Comparison of ENCODE assay signal across 8 cellular contexts in genomic region chr6:31736768-31737314, GRCh38. TPM values are rescaled to one million over a fixed set of nuclear protein-coding genes. Genes with fewer than 3 reads are reported as not detected.
DNase-seq lines count a peak whose midpoint lies in the region; ATAC-seq, FAIRE-seq and TF ChIP-seq lines count a peak whose summit lies in the region.

No MANE protein-coding gene starts in this region.

- peak overlapping the region; percentile 99 for H3K9ac ChIP-seq in K562 (ENCODE audit: insufficient read depth in 1 of 2, low read depth in 2 of 2, low read length in 2 of 2)

- H2AFZ ChIP-seq in K562 (ENCODE audit: low read depth, low read length), result peak overlapping the region; percentile 72

- no peaks in the 10 kb centered on the region for H3K27me3 ChIP-seq in K562 (ENCODE audit: control insufficient read depth in 2 of 2, insufficient read depth in 2 of 2, low read length in 2 of 2)
- H3K27me3 ChIP-seq in lower lobe of right lung (ENCODE audit: low read depth), result no peaks in the 10 kb centered on the region
- H3K27me3 ChIP-seq in upper lobe of left lung, result no peaks in the 10 kb centered on the region

- ATAC-seq in K562 (no peak), lower lobe of right lung (no peak), upper lobe of left lung (ENCODE audit: low FRiP score in 2 of 2) (no peak)

- H3K4me3 ChIP-seq in K562 (peak overlapping the region; percentile 77), lower lobe of right lung (peak overlapping the region; percentile 86), upper lobe of left lung (peak overlapping the region; percentile 68 to 93 (median 73))

- no peak for TF ChIP-seq EP300 in K562 (IDR thresholded peaks at IDR 0.05; ENCODE audit: low read length)
- TF ChIP-seq EP300 in upper lobe of left lung (IDR thresholded peaks at IDR 0.05), result no peak

- no peak for DNase-seq in activated T-cell treated with anti-CD3 and anti-CD28 coated beads, Interleukin-2, amount 50 U/mL, for 24 hours
- no peak for DNase-seq in activated T-cell treated with anti-CD3 and anti-CD28 coated beads, Interleukin-2, amount 50 U/mL, for 48 hours
- peak in 1 of 4 experiments; percentile 55 for DNase-seq in K562 (ENCODE audit: extremely low read depth in 1 of 4, low spot score in 3 of 4)
- no peak for DNase-seq in lower lobe of right lung
- peak in 1 of 2 donors; percentile 55 for DNase-seq in upper lobe of left lung
- DNase-seq in pons (ENCODE audit: low spot score), result no peak
- no peak for DNase-seq in superior temporal gyrus (ENCODE audit: extremely low spot score)
- no peak for DNase-seq in HuH-7 (ENCODE audit: low spot score)

- H3K79me2 ChIP-seq in K562 (ENCODE audit: control insufficient read depth, insufficient read depth, low read length), result peaks cover 89% of the 10 kb centered on the region

- H3K36me3 ChIP-seq in K562 (ENCODE audit: control insufficient read depth, insufficient read depth, low read length) (peaks cover 50% of the 10 kb centered on the region), lower lobe of right lung (peaks cover 30% of the 10 kb centered on the region), upper lobe of left lung (peaks cover 15 to 25% (median 24%) of the 10 kb centered on the region in 4 donors)

- BruUV-seq in K562 (replicated peaks; lab: Mats Ljungman, UMichigan), result no TSS peak

- TF ChIP-seq RAD21 in K562 (CRISPR knock-in tag; conservative IDR thresholded peaks at IDR 0.05 in 1 of 2, IDR thresholded peaks at IDR 0.05 in 1 of 2), result no peak

- TF ChIP-seq POLR2A in K562 (conservative IDR thresholded peaks at IDR 0.05) (no peak), upper lobe of left lung (IDR thresholded peaks at IDR 0.05) (no peak)

- CTCF ChIA-PET in K562 (lab: Yijun Ruan, JAX; ENCODE audit: low intra/inter-chr PET ratio), result no interaction called here

- no peaks in the 10 kb centered on the region for H3K27me3 Mint-ChIP-seq in activated T-cell treated with anti-CD3 and anti-CD28 coated beads, Interleukin-2, amount 50 U/mL, for 24 hours

- FAIRE-seq in K562 (lab: Jason Lieb, UNC), result no peak

- H3K27ac Mint-ChIP-seq in activated T-cell treated with anti-CD3 and anti-CD28 coated beads, Interleukin-2, amount 50 U/mL, for 24 hours, result peak overlapping the region; percentile 96

- H3K4me1 ChIP-seq in K562 (replicated peaks in 1 of 2; ENCODE audit: control insufficient read depth in 2 of 2, insufficient read depth in 2 of 2, low read length in 2 of 2), result peaks cover 46 to 54% of the 10 kb centered on the region in 2 experiments
- peaks cover 69% of the 10 kb centered on the region for H3K4me1 ChIP-seq in lower lobe of right lung
- H3K4me1 ChIP-seq in upper lobe of left lung, result peaks cover 58 to 76% (median 63%) of the 10 kb centered on the region in 4 donors

- POLR2A ChIA-PET in K562 (lab: Yijun Ruan, JAX), result interaction anchor here (0.6 to 13.1 kb wide), 26 partner anchors 11 to 348 kb away, joined by 3 to 236 read pairs (median 12); partner anchors contain the start of genes ABHD16A, BAG6, C6orf47 and CSNK2B

- WGBS in K562 (ENCODE audit: insufficient coverage, low coverage, missing lambda C conversion rate), result 16% methylated on average over 10 of the region's 10 CpGs
- 24 to 42% methylated on average over 10 of the region's 10 CpGs for WGBS in upper lobe of left lung, 2 donors

- no peaks in the 10 kb centered on the region for H3K9me1 ChIP-seq in K562 (ENCODE audit: control insufficient read depth, insufficient read depth, low read length)

- H3K27ac ChIP-seq in K562 (ENCODE audit: extremely low read depth, low read depth, low read length) (peak overlapping the region; percentile 95), lower lobe of right lung (peak overlapping the region; percentile 93), upper lobe of left lung (peak overlapping the region; percentile 90 to 99 (median 98))

- peaks cover 66% of the 10 kb centered on the region for H3K36me3 Mint-ChIP-seq in activated T-cell treated with anti-CD3 and anti-CD28 coated beads, Interleukin-2, amount 50 U/mL, for 24 hours (ENCODE audit: low read depth)

- peaks cover 24% of the 10 kb centered on the region for H4K20me1 ChIP-seq in K562 (replicated peaks; ENCODE audit: control insufficient read depth, insufficient read depth, low read length)

- no peaks in the 10 kb centered on the region for H3K9me3 ChIP-seq in K562 (replicated peaks; ENCODE audit: control insufficient read depth, insufficient read depth, low read depth, low read length)
- H3K9me3 ChIP-seq in lower lobe of right lung, result no peaks in the 10 kb centered on the region
- H3K9me3 ChIP-seq in upper lobe of left lung, result no peaks in the 10 kb centered on the region

- in situ Hi-C loops in K562 (cut with MboI), result no loop called here

- TF ChIP-seq CTCF in K562 (IDR thresholded peaks at IDR 0.05 in 2 of 3, conservative IDR thresholded peaks at IDR 0.05 in 1 of 3; ENCODE audit: insufficient read depth in 2 of 3, low read depth in 1 of 3, low read length in 3 of 3) (no peak), lower lobe of right lung (IDR thresholded peaks at IDR 0.05) (no peak), upper lobe of left lung (IDR thresholded peaks at IDR 0.05) (no peak)

- H3K4me2 ChIP-seq in K562 (ENCODE audit: insufficient read depth, low read length), result peak overlapping the region; percentile 100

- peak overlapping the region; percentile 98 for H3K4me3 Mint-ChIP-seq in activated T-cell treated with anti-CD3 and anti-CD28 coated beads, Interleukin-2, amount 50 U/mL, for 24 hours

- peaks cover 71% of the 10 kb centered on the region for H3K4me1 Mint-ChIP-seq in activated T-cell treated with anti-CD3 and anti-CD28 coated beads, Interleukin-2, amount 50 U/mL, for 24 hours (ENCODE audit: low read depth)

- intact Hi-C loops in K562 (cut with micrococcal nuclease) (loop anchor here (10.0 kb wide), 1 partner anchor 238 kb away; the partner anchor contains the start of gene DXO), lower lobe of right lung (cut with DNase I) (loop anchor here (10.0 kb wide), 1 partner anchor 98 kb away; no protein-coding TSS in a partner anchor)

- no peaks in the 10 kb centered on the region for H3K9me3 Mint-ChIP-seq in activated T-cell treated with anti-CD3 and anti-CD28 coated beads, Interleukin-2, amount 50 U/mL, for 24 hours

RNA-seq across cellular contexts. Expression of gene CLIC1, which starts 0.5 kb away (rescaled TPM):
- 323 and 864 TPM in 2 replicates for total RNA-seq in K562 (2011; cell fraction: chromatin; rRNA removed; ENCODE audit: low replicate concordance)
- total RNA-seq in K562 (2011; cell fraction: nucleolus; rRNA removed), result 1,156 and 1,371 TPM in 2 replicates
- total RNA-seq in K562 (2011; cell fraction: nucleoplasm; rRNA removed), result 762 and 847 TPM in 2 replicates
- total RNA-seq in K562 (2014; rRNA removed), result 1,815 and 2,459 TPM in 2 replicates
- total RNA-seq in K562 (2014; rRNA removed; fragmentation: Illumina TruSeq; extraction: Trizol), result 1,777 and 1,808 TPM in 2 replicates
- total RNA-seq in K562 (2015; rRNA removed; fragmentation: Illumina TruSeq; extraction: Trizol), result 1,968 and 1,998 TPM in 2 replicates
- 1,487 and 1,494 TPM in 2 replicates for total RNA-seq in K562 (2021)
- 1,850 and 2,419 TPM in 2 replicates for polyA plus RNA-seq in K562 (2011; rRNA removed)
- polyA plus RNA-seq in K562 (2011; cell fraction: cytosol; rRNA removed), result 2,072 and 2,650 TPM in 2 replicates
- polyA plus RNA-seq in K562 (2011; cell fraction: nucleus; rRNA removed), result 706 and 710 TPM in 2 replicates
- 1,359 and 2,108 TPM in 2 replicates for polyA plus RNA-seq in K562 (2012)
- 2,238 and 2,336 TPM in 2 replicates for polyA plus RNA-seq in K562 (2014; fragmentation: Illumina TruSeq; extraction: Trizol)
- polyA plus RNA-seq in K562 (2014; fragmentation: Nextera tagmentation; extraction: Ambion mirVana), result 1,000 to 10,000 TPM; 1,267 to 1,594 TPM
- polyA plus RNA-seq in K562 (2014; rRNA removed), result 1,650 and 1,824 TPM in 2 replicates
- polyA minus RNA-seq in K562 (2011; rRNA and poly(A)+ RNA removed), result 1,034 and 1,248 TPM in 2 replicates
- polyA minus RNA-seq in K562 (2011; cell fraction: cytosol; rRNA and poly(A)+ RNA removed), result 611 and 812 TPM in 2 replicates
- 223 and 327 TPM in 2 replicates for polyA minus RNA-seq in K562 (2011; cell fraction: nucleus; rRNA and poly(A)+ RNA removed)
- total RNA-seq in lower lobe of right lung, result 310 TPM
- total RNA-seq in upper lobe of left lung, result 100 to 1,000 TPM; 138 to 497 (median 277) TPM

RNA-seq across cellular contexts. Expression of gene MSH5, which starts 3.0 kb away (rescaled TPM):
- total RNA-seq in K562 (2011; cell fraction: chromatin; rRNA removed; ENCODE audit: low replicate concordance), result 1,865 and 2,284 TPM in 2 replicates
- total RNA-seq in K562 (2011; cell fraction: nucleolus; rRNA removed), result 827 and 897 TPM in 2 replicates
- 1,204 and 1,437 TPM in 2 replicates for total RNA-seq in K562 (2011; cell fraction: nucleoplasm; rRNA removed)
- total RNA-seq in K562 (2014; rRNA removed) (21.1 and 34.7 TPM in 2 replicates), K562 (2014; rRNA removed; fragmentation: Illumina TruSeq; extraction: Trizol) (46.6 and 47.6 TPM in 2 replicates), K562 (2015; rRNA removed; fragmentation: Illumina TruSeq; extraction: Trizol) (34.3 and 37.9 TPM in 2 replicates), K562 (2021) (75.4 and 82.7 TPM in 2 replicates), lower lobe of right lung (14.9 TPM), upper lobe of left lung (10 to 100 TPM in 4 of 6 donors, 1 to 10 TPM in 2; 7.3 to 52.4 (median 13.1) TPM)
- polyA plus RNA-seq in K562 (2011; rRNA removed) (104 and 202 TPM in 2 replicates), K562 (2014; fragmentation: Illumina TruSeq; extraction: Trizol) (52.5 and 52.8 TPM in 2 replicates), K562 (2014; fragmentation: Nextera tagmentation; extraction: Ambion mirVana) (10 to 100 TPM; 12.5 to 14.0 TPM), K562 (2014; rRNA removed) (80.2 and 84.7 TPM in 2 replicates)
- 42.0 and 70.8 TPM in 2 replicates for polyA plus RNA-seq in K562 (2011; cell fraction: cytosol; rRNA removed)
- polyA plus RNA-seq in K562 (2011; cell fraction: nucleus; rRNA removed), result 1,103 and 1,564 TPM in 2 replicates
- 30.9 and 84.7 TPM in 2 replicates for polyA plus RNA-seq in K562 (2012)
- polyA minus RNA-seq in K562 (2011; rRNA and poly(A)+ RNA removed), result 112 and 145 TPM in 2 replicates
- 40.0 and 59.2 TPM in 2 replicates for polyA minus RNA-seq in K562 (2011; cell fraction: cytosol; rRNA and poly(A)+ RNA removed)
- polyA minus RNA-seq in K562 (2011; cell fraction: nucleus; rRNA and poly(A)+ RNA removed), result 239 and 424 TPM in 2 replicates

RNA-seq across cellular contexts. Expression of gene DDAH2, which starts 7.7 kb away (rescaled TPM):
- 32.6 and 90.1 TPM in 2 replicates for total RNA-seq in K562 (2011; cell fraction: chromatin; rRNA removed; ENCODE audit: low replicate concordance)
- 71.7 and 82.4 TPM in 2 replicates for total RNA-seq in K562 (2011; cell fraction: nucleolus; rRNA removed)
- 58.1 and 66.3 TPM in 2 replicates for total RNA-seq in K562 (2011; cell fraction: nucleoplasm; rRNA removed)
- total RNA-seq in K562 (2014; rRNA removed), result 45.4 and 59.1 TPM in 2 replicates
- 10.6 and 12.7 TPM in 2 replicates for total RNA-seq in K562 (2014; rRNA removed; fragmentation: Illumina TruSeq; extraction: Trizol)
- 32.3 and 34.6 TPM in 2 replicates for total RNA-seq in K562 (2015; rRNA removed; fragmentation: Illumina TruSeq; extraction: Trizol)
- total RNA-seq in K562 (2021), result 31.4 and 36.3 TPM in 2 replicates
- polyA plus RNA-seq in K562 (2011; rRNA removed), result 21.4 and 30.4 TPM in 2 replicates
- polyA plus RNA-seq in K562 (2011; cell fraction: cytosol; rRNA removed), result 43.7 and 63.5 TPM in 2 replicates
- 124 and 167 TPM in 2 replicates for polyA plus RNA-seq in K562 (2011; cell fraction: nucleus; rRNA removed)
- 54.5 and 69.9 TPM in 2 replicates for polyA plus RNA-seq in K562 (2012)
- 15.6 and 29.3 TPM in 2 replicates for polyA plus RNA-seq in K562 (2014; fragmentation: Illumina TruSeq; extraction: Trizol)
- polyA plus RNA-seq in K562 (2014; fragmentation: Nextera tagmentation; extraction: Ambion mirVana), result 1 to 10 TPM; 1.8 to 3.4 TPM
- polyA plus RNA-seq in K562 (2014; rRNA removed), result 36.2 and 42.1 TPM in 2 replicates
- 3.4 and 4.6 TPM in 2 replicates for polyA minus RNA-seq in K562 (2011; rRNA and poly(A)+ RNA removed)
- 9.1 and 12.9 TPM in 2 replicates for polyA minus RNA-seq in K562 (2011; cell fraction: cytosol; rRNA and poly(A)+ RNA removed)
- polyA minus RNA-seq in K562 (2011; cell fraction: nucleus; rRNA and poly(A)+ RNA removed), result 21.1 and 26.4 TPM in 2 replicates
- 67.0 TPM for total RNA-seq in lower lobe of right lung
- total RNA-seq in upper lobe of left lung, result 100 to 1,000 TPM in 2 of 6 donors, 10 to 100 TPM in 4; 46.6 to 157 (median 83.7) TPM

RNA-seq across cellular contexts. Expression of gene MPIG6B, which starts 13.7 kb away (rescaled TPM):
- total RNA-seq in K562 (2011; cell fraction: chromatin; rRNA removed; ENCODE audit: low replicate concordance), result 0.23 and 0.79 TPM in 2 replicates
- total RNA-seq in K562 (2011; cell fraction: nucleolus; rRNA removed), result 0.79 and 0.83 TPM in 2 replicates
- 0.73 and 1.4 TPM in 2 replicates for total RNA-seq in K562 (2011; cell fraction: nucleoplasm; rRNA removed)
- total RNA-seq in K562 (2014; rRNA removed) (0.45 TPM in 1 of 2 replicates, not detected in the other), K562 (2014; rRNA removed; fragmentation: Illumina TruSeq; extraction: Trizol) (0.11 and 0.13 TPM in 2 replicates), K562 (2015; rRNA removed; fragmentation: Illumina TruSeq; extraction: Trizol) (0.14 TPM in 1 of 2 replicates, not detected in the other), K562 (2021) (0.47 and 0.75 TPM in 2 replicates), lower lobe of right lung (2.6 TPM), upper lobe of left lung (1 to 10 TPM in 3 of 6 donors, under 1 TPM in 2, not detected in 1; 0.30 to 4.1 (median 1.2) TPM)
- polyA plus RNA-seq in K562 (2011; rRNA removed) (0.24 and 0.30 TPM in 2 replicates), K562 (2014; fragmentation: Illumina TruSeq; extraction: Trizol) (0.75 and 0.77 TPM in 2 replicates), K562 (2014; fragmentation: Nextera tagmentation; extraction: Ambion mirVana) (under 1 TPM; 0.15 to 0.32 TPM), K562 (2014; rRNA removed) (0.27 and 1.2 TPM in 2 replicates)
- 0.36 and 0.44 TPM in 2 replicates for polyA plus RNA-seq in K562 (2011; cell fraction: cytosol; rRNA removed)
- polyA plus RNA-seq in K562 (2011; cell fraction: nucleus; rRNA removed), result 0.80 and 2.1 TPM in 2 replicates
- polyA plus RNA-seq in K562 (2012), result 0.73 and 1.2 TPM in 2 replicates
- 0.18 TPM in 1 of 2 replicates, not detected in the other for polyA minus RNA-seq in K562 (2011; rRNA and poly(A)+ RNA removed)
- polyA minus RNA-seq in K562 (2011; cell fraction: cytosol; rRNA and poly(A)+ RNA removed), result 0.48 TPM in 1 of 2 replicates, not detected in the other
- 0.33 and 0.40 TPM in 2 replicates for polyA minus RNA-seq in K562 (2011; cell fraction: nucleus; rRNA and poly(A)+ RNA removed)

RNA-seq across cellular contexts. Expression of gene LY6G6C, which starts 15.3 kb away (rescaled TPM):
- 2.3 and 4.9 TPM in 2 replicates for total RNA-seq in K562 (2011; cell fraction: chromatin; rRNA removed; ENCODE audit: low replicate concordance)
- total RNA-seq in K562 (2011; cell fraction: nucleolus; rRNA removed), result 1.8 and 2.0 TPM in 2 replicates
- 3.0 and 6.3 TPM in 2 replicates for total RNA-seq in K562 (2011; cell fraction: nucleoplasm; rRNA removed)
- total RNA-seq in K562 (2014; rRNA removed) (not detected in 2 replicates), K562 (2014; rRNA removed; fragmentation: Illumina TruSeq; extraction: Trizol) (not detected in 2 replicates), K562 (2015; rRNA removed; fragmentation: Illumina TruSeq; extraction: Trizol) (not detected in 2 replicates), K562 (2021) (0.20 TPM in 1 of 2 replicates, not detected in the other), lower lobe of right lung (not detected), upper lobe of left lung (under 1 TPM in 1 of 6 donors, not detected in 5; 0.23 TPM)
- polyA plus RNA-seq in K562 (2011; rRNA removed) (0.20 and 0.35 TPM in 2 replicates), K562 (2014; fragmentation: Illumina TruSeq; extraction: Trizol) (0.33 TPM in 1 of 2 replicates, not detected in the other), K562 (2014; fragmentation: Nextera tagmentation; extraction: Ambion mirVana) (under 1 TPM in 1 of 2 experiments, not detected in 1; 0.06 TPM), K562 (2014; rRNA removed) (0.09 TPM in 1 of 2 replicates, not detected in the other)
- polyA plus RNA-seq in K562 (2011; cell fraction: cytosol; rRNA removed), result 0.32 and 0.40 TPM in 2 replicates
- polyA plus RNA-seq in K562 (2011; cell fraction: nucleus; rRNA removed), result 2.0 and 2.1 TPM in 2 replicates
- polyA plus RNA-seq in K562 (2012), result 0.14 and 0.48 TPM in 2 replicates
- not detected in 2 replicates for polyA minus RNA-seq in K562 (2011; rRNA and poly(A)+ RNA removed)
- not detected in 2 replicates for polyA minus RNA-seq in K562 (2011; cell fraction: cytosol; rRNA and poly(A)+ RNA removed)
- polyA minus RNA-seq in K562 (2011; cell fraction: nucleus; rRNA and poly(A)+ RNA removed), result 0.54 and 0.56 TPM in 2 replicates
